Comparison of ENCODE assay signal across 8 cellular contexts in genomic region chr19:19406878-19407639, GRCh38. TPM values are rescaled to one million over a fixed set of nuclear protein-coding genes. Genes with fewer than 3 reads are reported as not detected.
A peak's percentile ranks its signal among the peaks of the same experiment; 100 is the strongest.
DNase-seq lines count a peak whose midpoint lies in the region; ATAC-seq and TF ChIP-seq lines count a peak whose summit lies in the region.

No MANE protein-coding gene starts in this region.

- 0 out of 2 replicates have a peak, but pooled peaks cover 5% of the 10 kb centered on the region for H3K36me3 Mint-ChIP-seq in WTC11

- no peaks in the 10 kb centered on the region for H3K9me3 Mint-ChIP-seq in WTC11

- peak overlapping the region; percentile 49 to 96 (median 81) for H3K4me3 ChIP-seq in dorsolateral prefrontal cortex
- peak overlapping the region; percentile 52 for H3K4me3 ChIP-seq in mononuclear cell (ENCODE audit: low read length)

- H3K9me3 ChIP-seq in mononuclear cell (ENCODE audit: low read depth, low read length), result no peaks in the 10 kb centered on the region

- H3K27me3 ChIP-seq in dorsolateral prefrontal cortex, result no peaks in the 10 kb centered on the region
- H3K27me3 ChIP-seq in mononuclear cell (ENCODE audit: insufficient read depth, low read length), result no peaks in the 10 kb centered on the region

- H3K27ac ChIP-seq in dorsolateral prefrontal cortex (peak overlapping the region in 41 of 59 donors; percentile 7 to 82 (median 63)), substantia nigra (ENCODE audit: low read depth, low read length, poor library complexity, severe bottlenecking) (no peak overlapping the region)

- CTCF ChIA-PET in WTC11 (lab: Charles Lee), result interaction anchor here (1.0 to 3.6 kb wide), 4 partner anchors 11 to 83 kb away, joined by 3 to 16 read pairs (median 4); no protein-coding TSS in a partner anchor

- TF ChIP-seq CTCF in GM12873 (IDR thresholded peaks at IDR 0.05; ENCODE audit: insufficient read depth, low read depth, low read length, missing control alignments) (peak; percentile 57), WTC11 (IDR thresholded peaks at IDR 0.05) (no peak), dorsolateral prefrontal cortex (IDR thresholded peaks at IDR 0.05 in 54 of 56, conservative IDR thresholded peaks at IDR 0.05 in 2 of 56; ENCODE audit: low read depth in 1 of 56, partially characterized antibody in 56 of 56) (peak in 50 of 56 donors; percentile 19 to 61 (median 43))

- peaks cover 7% of the 10 kb centered on the region; the same call in 1 of the 2 replicates for H3K27me3 Mint-ChIP-seq in WTC11 (ENCODE audit: low read depth)

- TF ChIP-seq RAD21 in Ishikawa (IDR thresholded peaks at IDR 0.05; ENCODE audit: low read depth), result peak; percentile 39; the same call in 1 of the 2 replicates

- ATAC-seq in WTC11, result no peak
- no peak for ATAC-seq in HG03039 (IDR thresholded peaks at IDR 0.05; ENCODE audit: unreplicated experiment)

- no peak for TF ChIP-seq EP300 in Ishikawa (IDR thresholded peaks at IDR 0.05; ENCODE audit: borderline replicate concordance)

- POLR2A ChIA-PET in WTC11 (lab: Charles Lee), result interaction anchor here (0.6 to 1.4 kb wide), 2 partner anchors 11 to 154 kb away, joined by 4 read pairs; no protein-coding TSS in a partner anchor

- peaks cover 77% of the 10 kb centered on the region for H3K4me1 ChIP-seq in mononuclear cell (ENCODE audit: insufficient read depth, low read length)

- peak overlapping the region; percentile 96 for H3K27ac Mint-ChIP-seq in WTC11

- H3K4me1 Mint-ChIP-seq in WTC11, result peaks cover 59% of the 10 kb centered on the region

- H3K4me3 Mint-ChIP-seq in WTC11, result peak overlapping the region; percentile 96

- no peak for DNase-seq in WTC11 (ENCODE audit: low spot score)
- DNase-seq in dorsolateral prefrontal cortex, result peak in 8 of 10 donors; percentile 43 to 64 (median 62)
- DNase-seq in substantia nigra (lab: John Stamatoyannopoulos, UW), result peak in 30 of 49 donors; percentile 6 to 53 (median 24)
- no peak for DNase-seq in NCI-H187 (lab: John Stamatoyannopoulos, UW)

- intact Hi-C loops in dorsolateral prefrontal cortex (cut with DNase I), result loop anchor here in 1 of 2 donors (5.0 to 10.0 kb wide), 3 partner anchors 40 to 202 kb away; partner anchors contain the start of gene NR2C2AP

TF ChIP-seq in Ishikawa, 13 proteins besides CTCF, POLR2A, EP300 and RAD21:
- no peak for TF ChIP-seq FOXM1 (IDR thresholded peaks at IDR 0.05; ENCODE audit: borderline replicate concordance, low read depth)

TF ChIP-seq in WTC11, 78 proteins besides CTCF, POLR2A, EP300 and RAD21:
- no peak for TF ChIP-seq TP53 (CRISPR knock-in tag; IDR thresholded peaks at IDR 0.05)
- no peak for TF ChIP-seq IRF1 (CRISPR knock-in tag; IDR thresholded peaks at IDR 0.05)
- no peak for TF ChIP-seq E2F1 (CRISPR knock-in tag; IDR thresholded peaks at IDR 0.05)
- no peak for TF ChIP-seq GRHL2 (CRISPR knock-in tag; IDR thresholded peaks at IDR 0.05; ENCODE audit: insufficient replicate concordance, severe bottlenecking)
- no peak for TF ChIP-seq ERG (CRISPR knock-in tag; IDR thresholded peaks at IDR 0.05)
- no peak for TF ChIP-seq ATF1 (CRISPR knock-in tag; IDR thresholded peaks at IDR 0.05)
- no peak for TF ChIP-seq TCF7 (CRISPR knock-in tag; IDR thresholded peaks at IDR 0.05; ENCODE audit: low read depth)
- no peak for TF ChIP-seq NR2C2 (CRISPR knock-in tag; IDR thresholded peaks at IDR 0.05)
- no peak for TF ChIP-seq STAT6 (CRISPR knock-in tag; conservative IDR thresholded peaks at IDR 0.05; ENCODE audit: low read depth)
- TF ChIP-seq USF2 (CRISPR knock-in tag; IDR thresholded peaks at IDR 0.05), result no peak
- no peak for TF ChIP-seq ETV6 (CRISPR knock-in tag; IDR thresholded peaks at IDR 0.05)
- no peak for TF ChIP-seq EMX1 (CRISPR knock-in tag; IDR thresholded peaks at IDR 0.05)
- TF ChIP-seq ZNF416 (CRISPR knock-in tag; IDR thresholded peaks at IDR 0.05), result no peak
- TF ChIP-seq ZNF396 (CRISPR knock-in tag; IDR thresholded peaks at IDR 0.05; ENCODE audit: borderline replicate concordance), result no peak
- TF ChIP-seq PRDM15 (CRISPR knock-in tag; IDR thresholded peaks at IDR 0.05), result no peak
- no peak for TF ChIP-seq CREM (CRISPR knock-in tag; IDR thresholded peaks at IDR 0.05)

RNA-seq across cellular contexts. Expression of gene GATAD2A, which starts 1.6 kb away (rescaled TPM):
- total RNA-seq in WTC11 (2021), result 186 to 209 TPM (median 189 TPM) in 3 replicates
- 10 to 100 TPM; 27.7 to 72.8 (median 40.1) TPM for total RNA-seq in dorsolateral prefrontal cortex
- total RNA-seq in mononuclear cell, result 66.5 TPM

Comparison
In these comparisons a context has a peak if more than half of its experiments do, and no peak if none do; other contexts are left out.
1. DNase-seq: peak in dorsolateral prefrontal cortex (8 of 10) and substantia nigra (30 of 49); none in WTC11 (single experiment) and NCI-H187 (0 of 2).